In the genomic region with DNA sequence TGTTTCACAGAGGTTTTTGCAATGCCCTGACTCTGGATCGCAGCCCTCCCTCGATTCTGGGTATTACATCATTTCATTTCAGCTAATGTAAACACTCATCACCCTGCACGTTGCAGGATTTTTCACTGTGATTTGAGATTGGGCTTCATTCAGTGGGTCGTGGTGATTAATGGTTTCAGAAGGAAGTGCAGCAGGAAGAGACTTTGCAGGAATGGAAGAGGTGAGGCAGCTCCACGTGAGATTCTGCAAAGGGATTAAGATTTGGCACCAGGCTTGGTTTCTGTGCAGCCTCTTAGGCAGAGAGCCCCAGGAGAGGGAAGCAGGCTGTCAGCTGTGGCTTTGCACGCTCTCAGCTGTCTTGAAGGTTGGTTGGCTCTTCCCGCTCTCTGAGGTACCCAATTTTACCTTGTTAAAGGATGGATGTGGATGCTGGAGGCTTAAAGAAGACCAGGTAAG, we compare ENCODE assay signal across 11 cellular contexts.
DNase-seq lines count a peak whose midpoint lies in the region; ATAC-seq, FAIRE-seq and TF ChIP-seq lines count a peak whose summit lies in the region.
"Had no signal": no experiment of that assay in that cellular context is flagged by ENCODE, and none has a peak within 500 bp of the region (broad histone marks: within the 10 kb centered on the region; RNA-seq: fewer than 3 reads in every experiment).

No MANE protein-coding gene starts in this region.

- H3K36me3 ChIP-seq in A673 (ENCODE audit: insufficient read depth, low read length, poor library complexity, severe bottlenecking): no peaks in the 10 kb centered on the region
- H3K36me3 ChIP-seq in left lung: no peaks in the 10 kb centered on the region
- H3K36me3 ChIP-seq: BLaER1 treated with 17β-estradiol and CSF1 and Interleukin-3, amounts not matched to agents 10 nM and 100 nM had no signal

- no peak for TF ChIP-seq CTCF in A673 (conservative IDR thresholded peaks at IDR 0.05; ENCODE audit: low read depth, low read length)
- TF ChIP-seq CTCF in chondrocyte (IDR thresholded peaks at IDR 0.05): no peak
- TF ChIP-seq CTCF in left lung (IDR thresholded peaks at IDR 0.05): no peak
- TF ChIP-seq CTCF in GM10266 (IDR thresholded peaks at IDR 0.05; ENCODE audit: control insufficient read depth, insufficient read depth, low read depth, missing control alignments): no peak

- H3K9me3 ChIP-seq in A673 (ENCODE audit: low read depth, low read length, poor library complexity, severe bottlenecking): no peaks in the 10 kb centered on the region
- H3K9me3 ChIP-seq in left lung: no peaks in the 10 kb centered on the region
- H3K9me3 ChIP-seq: BLaER1 treated with 17β-estradiol and CSF1 and Interleukin-3, amounts not matched to agents 10 nM and 100 nM had no signal

- peak overlapping the region; percentile 83 for H3K27ac Mint-ChIP-seq in chondrocyte (ENCODE audit: unreplicated experiment)

- no peak overlapping the region for H3K27ac ChIP-seq in A673 (ENCODE audit: low read depth, low read length, poor library complexity, severe bottlenecking)
- H3K27ac ChIP-seq in left lung: no peak overlapping the region
- H3K27ac ChIP-seq: BLaER1 treated with 17β-estradiol and CSF1 and Interleukin-3, amounts not matched to agents 10 nM and 100 nM had no signal

- POLR2A ChIA-PET in A673 (lab: Charles Lee; ENCODE audit: low non-redundant PET): no interaction called here

- CTCF ChIA-PET in A673 (lab: Charles Lee): no interaction called here

- H3K36me3 Mint-ChIP-seq in chondrocyte (ENCODE audit: low read depth): no peaks in the 10 kb centered on the region

- no peak for FAIRE-seq in RCC 7860 (lab: Jason Lieb, UNC)
- FAIRE-seq: GM12891 had no signal

- peak; percentile 80 for ATAC-seq in left lung
- no peak for ATAC-seq in left colon

- H3K4me1 Mint-ChIP-seq in chondrocyte (ENCODE audit: low read depth): peaks cover 68% of the 10 kb centered on the region

- H3K4me3 ChIP-seq in A673 (ENCODE audit: low read depth, low read length, poor library complexity, severe bottlenecking) (no peak overlapping the region), left lung (no peak overlapping the region)
- H3K4me3 ChIP-seq: BLaER1 treated with 17β-estradiol and CSF1 and Interleukin-3, amounts not matched to agents 10 nM and 100 nM had no signal

- H3K4me1 ChIP-seq in A673 (ENCODE audit: insufficient read depth, low read length, poor library complexity, severe bottlenecking) (no peaks in the 10 kb centered on the region), left lung (peaks cover 0 to 6% of the 10 kb centered on the region in 2 donors)
- H3K4me1 ChIP-seq: BLaER1 treated with 17β-estradiol and CSF1 and Interleukin-3, amounts not matched to agents 10 nM and 100 nM had no signal

- H3K9me3 Mint-ChIP-seq in chondrocyte (ENCODE audit: low read depth): no peaks in the 10 kb centered on the region

- DNase-seq in A673 (ENCODE audit: low spot score): peak; percentile 4
- no peak for DNase-seq in chondrocyte (ENCODE audit: low spot score)
- no peak for DNase-seq in left lung
- no peak for DNase-seq in effector CD8-positive, alpha-beta T cell (lab: John Stamatoyannopoulos, UW)
- DNase-seq in RCC 7860 (ENCODE audit: low spot score): no peak
- DNase-seq in GM10266 (ENCODE audit: extremely low spot score): no peak
- no peak for DNase-seq in left colon
- DNase-seq: effector memory CD4-positive, alpha-beta T cell had no signal

- H3K27me3 ChIP-seq in A673 (replicated peaks; ENCODE audit: insufficient read depth, low read depth, low read length, poor library complexity) (no peaks in the 10 kb centered on the region), left lung (no peaks in the 10 kb centered on the region)
- H3K27me3 ChIP-seq: BLaER1 treated with 17β-estradiol and CSF1 and Interleukin-3, amounts not matched to agents 10 nM and 100 nM had no signal

- H3K4me3 Mint-ChIP-seq in chondrocyte (ENCODE audit: unreplicated experiment): peak overlapping the region; percentile 59

- no peak for TF ChIP-seq EP300 in Ishikawa (IDR thresholded peaks at IDR 0.05; ENCODE audit: borderline replicate concordance)

- intact Hi-C loops in A673 (cut with micrococcal nuclease; ENCODE audit: unreplicated experiment): no loop called here
- intact Hi-C loops in left lung (cut with DNase I): no loop called here
- intact Hi-C loops in left colon (cut with DNase I, micrococcal nuclease): no loop called here

- no peak for TF ChIP-seq RAD21 in Ishikawa (IDR thresholded peaks at IDR 0.05; ENCODE audit: low read depth)

- H3K27me3 Mint-ChIP-seq in chondrocyte (ENCODE audit: low read depth): no peaks in the 10 kb centered on the region

- BruUV-seq in A673 (replicated peaks; lab: Mats Ljungman, UMichigan): no TSS peak

TF ChIP-seq in Ishikawa, 13 proteins besides CTCF, POLR2A, EP300 and RAD21:
- TF ChIP-seq ZBTB7A (IDR thresholded peaks at IDR 0.05; ENCODE audit: low read depth) (no peak), CEBPB (IDR thresholded peaks at IDR 0.05) (0 out of 2 replicates have a peak, but pooled peaks have one; percentile 6), NFIC (IDR thresholded peaks at IDR 0.05) (peak; percentile 52)
- TF ChIP-seq, protein P1, sequence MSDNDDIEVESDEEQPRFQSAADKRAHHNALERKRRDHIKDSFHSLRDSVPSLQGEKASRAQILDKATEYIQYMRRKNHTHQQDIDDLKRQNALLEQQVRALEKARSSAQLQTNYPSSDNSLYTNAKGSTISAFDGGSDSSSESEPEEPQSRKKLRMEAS (IDR thresholded peaks at IDR 0.05): peak; percentile 47
